19 cellular contexts compared by ENCODE assay signal in the genomic region with DNA sequence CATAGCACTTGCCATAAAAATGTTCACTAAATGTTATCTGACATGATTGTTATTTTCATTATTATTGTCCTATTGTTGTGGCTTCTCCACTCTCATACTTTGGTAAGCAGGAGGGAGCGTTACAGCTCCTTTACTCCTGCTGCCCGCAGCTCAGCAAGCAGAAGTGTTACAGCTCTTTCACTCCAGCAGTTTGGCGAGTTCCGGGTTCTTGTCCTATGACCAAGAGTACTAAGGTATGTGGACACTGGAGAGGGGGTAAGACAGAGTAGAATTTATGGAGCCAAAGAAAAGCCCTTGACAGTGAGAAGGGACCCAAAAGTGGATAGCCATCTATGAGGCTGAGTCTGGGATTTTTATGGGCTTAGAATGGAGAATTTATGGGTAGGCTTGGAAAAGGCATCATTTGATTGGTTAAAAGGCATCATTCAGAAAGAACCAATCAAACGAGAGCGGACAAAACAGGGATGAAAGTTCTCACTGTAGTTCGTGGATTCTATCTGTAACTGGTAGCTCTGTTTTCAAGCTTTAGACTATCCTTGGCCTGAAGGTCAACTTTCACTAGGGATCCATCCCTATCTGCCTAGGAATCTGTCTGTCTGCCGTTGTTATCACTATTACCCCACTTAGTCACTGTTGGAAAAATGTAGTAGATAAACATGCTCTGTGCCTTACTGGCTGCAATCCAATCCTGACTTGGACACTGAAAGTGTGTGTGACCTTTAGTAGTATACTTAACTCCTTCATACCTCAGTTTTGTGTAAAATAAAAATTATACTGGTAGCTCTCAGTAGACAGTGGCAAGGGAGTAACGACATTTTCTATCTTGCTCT.
DNase-seq lines count a peak whose midpoint lies in the region; ATAC-seq and TF ChIP-seq lines count a peak whose summit lies in the region.
"Had no signal": no experiment of that assay in that cellular context is flagged by ENCODE, and none has a peak within 500 bp of the region (broad histone marks: within the 10 kb centered on the region; RNA-seq: fewer than 3 reads in every experiment).

No MANE protein-coding gene starts in this region.

- CTCF ChIA-PET in WTC11 (lab: Charles Lee) = no interaction called here

- H3K36me3 Mint-ChIP-seq in WTC11 = no peaks in the 10 kb centered on the region
- no peaks in the 10 kb centered on the region for H3K36me3 Mint-ChIP-seq in mesothelial cell of epicardium
- H3K36me3 Mint-ChIP-seq: CD8-positive, alpha-beta memory T cell; IgD-negative memory B cell had no signal

- H3K27me3 ChIP-seq in parathyroid adenoma (ENCODE audit: control insufficient read depth, insufficient read depth, low read length) (no peaks in the 10 kb centered on the region), upper lobe of right lung (no peaks in the 10 kb centered on the region)
- H3K27me3 ChIP-seq: BLaER1 treated with 17β-estradiol and CSF1 and Interleukin-3, amounts not matched to agents 10 nM and 100 nM had no signal

- ATAC-seq in WTC11 = no peak
- ATAC-seq in upper lobe of right lung = no peak

- H3K4me2 ChIP-seq in parathyroid adenoma (ENCODE audit: low read length) = peak overlapping the region; percentile 6
- H3K4me2 ChIP-seq: BLaER1 treated with 17β-estradiol and CSF1 and Interleukin-3, amounts not matched to agents 10 nM and 100 nM had no signal

- H3K27ac ChIP-seq in parathyroid adenoma (no peak overlapping the region), upper lobe of right lung (no peak overlapping the region)
- H3K27ac ChIP-seq: BLaER1 treated with 17β-estradiol and CSF1 and Interleukin-3, amounts not matched to agents 10 nM and 100 nM had no signal

- no peaks in the 10 kb centered on the region for H3K4me1 ChIP-seq in parathyroid adenoma
- no peaks in the 10 kb centered on the region for H3K4me1 ChIP-seq in upper lobe of right lung
- H3K4me1 ChIP-seq: BLaER1 treated with 17β-estradiol and CSF1 and Interleukin-3, amounts not matched to agents 10 nM and 100 nM had no signal

- H3K36me3 ChIP-seq in parathyroid adenoma (ENCODE audit: control insufficient read depth, insufficient read depth, low read length) (no peaks in the 10 kb centered on the region), upper lobe of right lung (no peaks in the 10 kb centered on the region)
- H3K36me3 ChIP-seq: BLaER1 treated with 17β-estradiol and CSF1 and Interleukin-3, amounts not matched to agents 10 nM and 100 nM had no signal

- intact Hi-C loops in upper lobe of right lung (cut with DNase I) = no loop called here

- H3K4me3 Mint-ChIP-seq in WTC11 (no peak overlapping the region), mesothelial cell of epicardium (no peak overlapping the region)
- H3K4me3 Mint-ChIP-seq: CD8-positive, alpha-beta memory T cell; HFFc6; IgD-negative memory B cell had no signal

- no peak overlapping the region for H3K9ac ChIP-seq in parathyroid adenoma
- H3K9ac ChIP-seq: BLaER1 treated with 17β-estradiol and CSF1 and Interleukin-3, amounts not matched to agents 10 nM and 100 nM had no signal

- H3K4me1 Mint-ChIP-seq in WTC11 (no peaks in the 10 kb centered on the region), mesothelial cell of epicardium (peaks cover 1% of the 10 kb centered on the region)
- H3K4me1 Mint-ChIP-seq: CD8-positive, alpha-beta memory T cell; IgD-negative memory B cell had no signal

- no peak overlapping the region for H3K27ac Mint-ChIP-seq in WTC11
- H3K27ac Mint-ChIP-seq in mesothelial cell of epicardium = no peak overlapping the region
- H3K27ac Mint-ChIP-seq: CD8-positive, alpha-beta memory T cell; HFFc6; IgD-negative memory B cell had no signal

- TF ChIP-seq CTCF in WTC11 (IDR thresholded peaks at IDR 0.05) (no peak), parathyroid adenoma (IDR thresholded peaks at IDR 0.05) (no peak), mesothelial cell of epicardium (IDR thresholded peaks at IDR 0.05; ENCODE audit: unreplicated experiment) (no peak), upper lobe of right lung (IDR thresholded peaks at IDR 0.05) (no peak)

- H3K9me3 ChIP-seq in parathyroid adenoma (ENCODE audit: control insufficient read depth, low read length) = no peaks in the 10 kb centered on the region
- H3K9me3 ChIP-seq in upper lobe of right lung = no peaks in the 10 kb centered on the region

- no peak overlapping the region for H3K4me3 ChIP-seq in parathyroid adenoma (ENCODE audit: low read depth, low read length)
- no peak overlapping the region for H3K4me3 ChIP-seq in upper lobe of right lung
- H3K4me3 ChIP-seq: BLaER1 treated with 17β-estradiol and CSF1 and Interleukin-3, amounts not matched to agents 10 nM and 100 nM had no signal

- POLR2A ChIA-PET in WTC11 (lab: Charles Lee) = no interaction called here

- H3K9me3 Mint-ChIP-seq in WTC11 (peaks cover 20% of the 10 kb centered on the region), mesothelial cell of epicardium (peaks cover 29% of the 10 kb centered on the region)

- H2AFZ ChIP-seq in parathyroid adenoma = no peak overlapping the region

- DNase-seq in EL (peak; percentile 9), WTC11 (ENCODE audit: low spot score) (no peak), iris pigment epithelial cell (ENCODE audit: low read depth) (peak; percentile 11), mesothelial cell of epicardium (ENCODE audit: low spot score in 2 of 2, unreplicated experiment in 2 of 2) (no peak), NCI-H2196 treated with DMSO at 0.1 percent for 48 hours (lab: John Stamatoyannopoulos, UW; ENCODE audit: unreplicated experiment) (no peak), upper lobe of right lung (no peak)
- no peak for DNase-seq in activated T-cell treated with anti-CD3 and anti-CD28 coated beads, Interleukin-2, amount 50 U/mL, for 48 hours
- DNase-seq: CD8-positive, alpha-beta memory T cell; DMS79 treated with DMSO at 0.1 percent for 48 hours; GDM1; HFFc6; Kasumi-1; NCI-H187; NCI-H526 treated with DMSO at 0.1 percent for 48 hours; NK-92 treated with Interleukin-12 subunit alpha and Interleukin-12 subunit beta, amount 100 ng/mL, for 24 hours; RPMI8226 had no signal

- no peaks in the 10 kb centered on the region for H3K27me3 Mint-ChIP-seq in WTC11 (ENCODE audit: low read depth)
- peaks cover 2% of the 10 kb centered on the region for H3K27me3 Mint-ChIP-seq in mesothelial cell of epicardium (ENCODE audit: low read depth)
- H3K27me3 Mint-ChIP-seq: IgD-negative memory B cell had no signal

- H3K79me2 ChIP-seq in parathyroid adenoma = no peaks in the 10 kb centered on the region

TF ChIP-seq in WTC11, 78 proteins besides CTCF, POLR2A, EP300 and RAD21:
- TF ChIP-seq TEAD4 (CRISPR knock-in tag; IDR thresholded peaks at IDR 0.05) (no peak), GABPB1 (CRISPR knock-in tag; IDR thresholded peaks at IDR 0.05) (peak; percentile 51; the same call in 1 of the 2 replicates)

Comparison
In these comparisons a context has a peak if more than half of its experiments do, and no peak if none do; other contexts are left out.
1. DNase-seq: peak in EL (single experiment) and iris pigment epithelial cell (single experiment); none in WTC11 (single experiment), activated T-cell treated with anti-CD3 and anti-CD28 coated beads, Interleukin-2, amount 50 U/mL, for 48 hours (0 of 2), mesothelial cell of epicardium (0 of 2), NCI-H2196 treated with DMSO at 0.1 percent for 48 hours (single experiment) and upper lobe of right lung (single experiment).